In the genomic region with DNA sequence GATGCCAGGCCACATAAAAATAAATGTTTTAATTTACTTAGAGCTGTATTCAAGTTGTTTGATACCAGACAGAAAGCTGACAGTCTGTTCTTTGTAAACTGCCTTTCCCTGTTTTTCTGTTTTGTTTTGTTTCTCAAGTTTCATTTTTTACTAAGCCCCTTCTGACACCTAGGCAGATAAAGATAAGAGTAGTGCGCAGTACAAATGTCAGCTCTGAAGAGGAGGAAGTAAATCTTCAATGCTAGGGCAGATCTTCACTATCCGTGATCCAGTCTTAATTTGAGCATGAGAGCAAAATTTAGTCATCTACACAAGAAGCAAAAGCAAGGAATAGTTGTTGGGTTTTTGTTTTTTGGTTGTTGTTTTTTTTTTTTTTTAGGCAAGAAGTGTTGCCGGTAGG, we compare ENCODE assay signal across 10 cellular contexts. TPM values are rescaled to one million over a fixed set of nuclear protein-coding genes. Genes with fewer than 3 reads are reported as not detected.
DNase-seq lines count a peak whose midpoint lies in the region; ATAC-seq, FAIRE-seq and TF ChIP-seq lines count a peak whose summit lies in the region.
"Had no signal": no experiment of that assay in that cellular context is flagged by ENCODE, and none has a peak within 500 bp of the region (broad histone marks: within the 10 kb centered on the region; RNA-seq: fewer than 3 reads in every experiment).

No MANE protein-coding gene starts in this region.

- peak; percentile 56 for ATAC-seq in K562
- no peak for ATAC-seq in HG03045 (IDR thresholded peaks at IDR 0.05; ENCODE audit: unreplicated experiment)
- ATAC-seq in GM18861 (IDR thresholded peaks at IDR 0.05; ENCODE audit: unreplicated experiment): no peak

- POLR2A ChIA-PET in K562 (lab: Yijun Ruan, JAX): interaction anchor here (0.8 to 1.4 kb wide), 3 partner anchors 15 to 415 kb away, joined by 3 to 5 read pairs (median 4); no protein-coding TSS in a partner anchor

- CTCF ChIA-PET in K562 (lab: Yijun Ruan, JAX; ENCODE audit: low intra/inter-chr PET ratio): interaction anchor here (0.6 to 0.7 kb wide), 2 partner anchors 284 to 404 kb away, joined by 3 to 4 read pairs; no protein-coding TSS in a partner anchor

- peaks cover 9% of the 10 kb centered on the region for H3K27me3 Mint-ChIP-seq in H9 (ENCODE audit: low read depth)

- H3K27ac Mint-ChIP-seq in H9: peak overlapping the region in 1 of 3 experiments; percentile 91; a peak in 3 of 7 replicates

- H3K4me1 ChIP-seq in H9 (ENCODE audit: insufficient read depth, low read length) (peaks cover 12% of the 10 kb centered on the region), K562 (replicated peaks in 1 of 2; ENCODE audit: control insufficient read depth in 2 of 2, insufficient read depth in 2 of 2, low read length in 2 of 2) (peaks cover 12 to 42% of the 10 kb centered on the region in 2 experiments), osteoblast (ENCODE audit: insufficient read depth, low read length) (peaks cover 32% of the 10 kb centered on the region)

- BruUV-seq in K562 (replicated peaks; lab: Mats Ljungman, UMichigan): no TSS peak

- H2AK5ac ChIP-seq in H9 (ENCODE audit: insufficient read length, low read length): no peak overlapping the region

- intact Hi-C loops in K562 (cut with micrococcal nuclease): loop anchor here (5.0 to 10.0 kb wide), 3 partner anchors 110 to 583 kb away; no protein-coding TSS in a partner anchor

- H3K36me3 Mint-ChIP-seq in H9 (ENCODE audit: insufficient read depth in 1 of 3, low read depth in 3 of 3): no peaks in the 10 kb centered on the region

- H3K27ac ChIP-seq in H9 (ENCODE audit: insufficient read length, low read depth, low read length): no peak overlapping the region
- H3K27ac ChIP-seq in K562 (ENCODE audit: extremely low read depth, low read depth, low read length): peak overlapping the region; percentile 12; the same call in 2 of the 3 replicates
- peak overlapping the region; percentile 81 for H3K27ac ChIP-seq in osteoblast (ENCODE audit: low read depth, low read length)

- in situ Hi-C loops in K562 (cut with MboI): loop anchor here (5.0 to 10.0 kb wide), 3 partner anchors 250 to 573 kb away; no protein-coding TSS in a partner anchor

- TF ChIP-seq EP300 in K562 (IDR thresholded peaks at IDR 0.05; ENCODE audit: low read length): no peak

- no peaks in the 10 kb centered on the region for H3K9me3 ChIP-seq in H9 (ENCODE audit: control insufficient read depth, low read depth, low read length)
- H3K9me3 ChIP-seq in K562 (replicated peaks; ENCODE audit: control insufficient read depth, insufficient read depth, low read depth, low read length): no peaks in the 10 kb centered on the region
- no peaks in the 10 kb centered on the region for H3K9me3 ChIP-seq in osteoblast (ENCODE audit: low read depth, low read length)

- H4K8ac ChIP-seq in H9 (replicated peaks; ENCODE audit: insufficient read length, low read depth, low read length): no peak overlapping the region

- H3K4me3 ChIP-seq in K562: no peak overlapping the region
- H3K4me3 ChIP-seq in osteoblast (ENCODE audit: insufficient read depth, low read length): no peak overlapping the region

- H3K79me2 ChIP-seq in H9 (ENCODE audit: insufficient read depth, low read length) (no peaks in the 10 kb centered on the region), K562 (ENCODE audit: control insufficient read depth, insufficient read depth, low read length) (no peaks in the 10 kb centered on the region), osteoblast (ENCODE audit: insufficient read depth, low read length) (no peaks in the 10 kb centered on the region)

- peak overlapping the region in 1 of 2 experiments; percentile 25; a peak in 2 of 5 replicates for H3K4me3 Mint-ChIP-seq in H9

- TF ChIP-seq POLR2A in K562 (conservative IDR thresholded peaks at IDR 0.05): no peak

- no peak overlapping the region for H3K56ac ChIP-seq in H9 (ENCODE audit: insufficient read length, low read depth, low read length)

- no peak overlapping the region for H2BK120ac ChIP-seq in H9 (ENCODE audit: low read depth, low read length, poor library complexity, severe bottlenecking)

- no peaks in the 10 kb centered on the region for H4K20me1 ChIP-seq in H9 (ENCODE audit: control insufficient read depth, insufficient read depth, insufficient read length)
- no peaks in the 10 kb centered on the region for H4K20me1 ChIP-seq in K562 (replicated peaks; ENCODE audit: control insufficient read depth, insufficient read depth, low read length)
- no peaks in the 10 kb centered on the region for H4K20me1 ChIP-seq in osteoblast (ENCODE audit: insufficient read depth, low read length)

- H2BK20ac ChIP-seq in H9 (ENCODE audit: low read depth, low read length, poor library complexity, severe bottlenecking): no peak overlapping the region

- H3K9me1 ChIP-seq in K562 (ENCODE audit: control insufficient read depth, insufficient read depth, low read length): no peaks in the 10 kb centered on the region

- no peak overlapping the region for H3K14ac ChIP-seq in H9 (ENCODE audit: insufficient read depth, low read length)

- DNase-seq in H9: no peak
- peak; percentile 59 for DNase-seq in NCI-H69 (lab: John Stamatoyannopoulos, UW)
- peak in 2 of 4 experiments; percentile 49 to 55 for DNase-seq in K562 (ENCODE audit: extremely low read depth in 1 of 4, low spot score in 3 of 4)
- no peak for DNase-seq in osteoblast (ENCODE audit: insufficient read length, low spot score, missing footprints)
- no peak for DNase-seq in activated CD4-positive, CD25-positive, alpha-beta regulatory T cell (lab: John Stamatoyannopoulos, UW)
- DNase-seq: aorta; stimulated activated naive CD4-positive, alpha-beta T cell treated with Interleukin-2 at 50 U/mL for 16 hours had no signal

- TF ChIP-seq CTCF in H9 (conservative IDR thresholded peaks at IDR 0.05): no peak
- no peak for TF ChIP-seq CTCF in K562 (IDR thresholded peaks at IDR 0.05 in 2 of 3, conservative IDR thresholded peaks at IDR 0.05 in 1 of 3; ENCODE audit: insufficient read depth in 2 of 3, low read depth in 1 of 3, low read length in 3 of 3)
- TF ChIP-seq CTCF in osteoblast (IDR thresholded peaks at IDR 0.05; ENCODE audit: extremely low read depth, low read depth, low read length): no peak

- FAIRE-seq in K562 (lab: Jason Lieb, UNC): peak; percentile 83
- FAIRE-seq: TTC549 had no signal

- no peak overlapping the region for H3K4ac ChIP-seq in H9 (ENCODE audit: low read depth, low read length)

- no CpG with 5 or more reads among the region's 3 CpGs for WGBS in H9 (ENCODE audit: extremely low coverage, insufficient read length, low lambda C conversion rate)
- WGBS in K562 (ENCODE audit: insufficient coverage, low coverage, missing lambda C conversion rate): 2% methylated on average over 3 of the region's 3 CpGs

- no peaks in the 10 kb centered on the region for H3K9me3 Mint-ChIP-seq in H9

- H3K9ac ChIP-seq in H9 (ENCODE audit: extremely low read depth, insufficient read length, low read length): no peak overlapping the region
- H3K9ac ChIP-seq in K562 (ENCODE audit: insufficient read depth in 1 of 2, low read depth in 2 of 2, low read length in 2 of 2): no peak overlapping the region

- no peak overlapping the region for H4K91ac ChIP-seq in H9 (ENCODE audit: insufficient read length, low read depth, low read length)

- H3K27me3 ChIP-seq in H9 (ENCODE audit: insufficient read depth, low read length): no peaks in the 10 kb centered on the region; the same call in 1 of the 2 replicates
- peaks cover 6 to 11% of the 10 kb centered on the region in 2 experiments; a peak in 3 of 5 replicates for H3K27me3 ChIP-seq in K562 (ENCODE audit: control insufficient read depth in 2 of 2, insufficient read depth in 2 of 2, low read length in 2 of 2)
- no peaks in the 10 kb centered on the region for H3K27me3 ChIP-seq in osteoblast (ENCODE audit: insufficient read depth, low read length)

- H3K4me2 ChIP-seq in H9 (ENCODE audit: insufficient read depth, insufficient read length, low read length) (peak overlapping the region; percentile 29), K562 (ENCODE audit: insufficient read depth, low read length) (peak overlapping the region; percentile 56; the same call in 1 of the 2 replicates), osteoblast (ENCODE audit: insufficient read depth, low read length) (peak overlapping the region; percentile 85)

- no peak overlapping the region for H2BK12ac ChIP-seq in H9 (ENCODE audit: insufficient read length, low read depth, low read length)

- no peak overlapping the region for H2AFZ ChIP-seq in H9 (ENCODE audit: low read length)
- H2AFZ ChIP-seq in K562 (ENCODE audit: low read depth, low read length): peak overlapping the region; percentile 71
- H2AFZ ChIP-seq in osteoblast (ENCODE audit: low read length): peak overlapping the region; percentile 69

- H2BK15ac ChIP-seq in H9 (ENCODE audit: low read depth, low read length): no peak overlapping the region

- no peak overlapping the region for H3K23ac ChIP-seq in H9 (ENCODE audit: insufficient read length, low read depth, low read length)

- H3K4me1 Mint-ChIP-seq in H9: peaks cover 55 to 71% of the 10 kb centered on the region in 2 experiments

- H3K79me1 ChIP-seq in H9 (ENCODE audit: insufficient read depth, low read depth, low read length, poor library complexity, severe bottlenecking): no peaks in the 10 kb centered on the region

- H2BK5ac ChIP-seq in H9 (ENCODE audit: insufficient read length, low read length): no peak overlapping the region

- no peak for TF ChIP-seq RAD21 in K562 (CRISPR knock-in tag; conservative IDR thresholded peaks at IDR 0.05 in 1 of 2, IDR thresholded peaks at IDR 0.05 in 1 of 2)

- no peaks in the 10 kb centered on the region for H3K23me2 ChIP-seq in H9 (ENCODE audit: insufficient read length, low read depth, low read length, poor library complexity, severe bottlenecking)

- no peak overlapping the region for H3K18ac ChIP-seq in H9 (ENCODE audit: insufficient read length, low read depth, low read length)

- H3T11ph ChIP-seq in H9 (ENCODE audit: low read length): no peak overlapping the region

- no peak overlapping the region for H4K5ac ChIP-seq in H9 (ENCODE audit: insufficient read length, low read depth, low read length)

- H3K36me3 ChIP-seq in K562 (ENCODE audit: control insufficient read depth, insufficient read depth, low read length): no peaks in the 10 kb centered on the region
- no peaks in the 10 kb centered on the region for H3K36me3 ChIP-seq in osteoblast (ENCODE audit: insufficient read depth, low read length)

RNA-seq across cellular contexts. Expression of a gene that starts 27.3 kb away (rescaled TPM):
- total RNA-seq in H9 (2021): 3.4 and 5.5 TPM in 2 replicates
- total RNA-seq in K562 (2011; cell fraction: chromatin; rRNA removed; ENCODE audit: low replicate concordance): 10.7 and 25.4 TPM in 2 replicates
- 8.7 and 10.9 TPM in 2 replicates for total RNA-seq in K562 (2011; cell fraction: nucleolus; rRNA removed)
- total RNA-seq in K562 (2011; cell fraction: nucleoplasm; rRNA removed): 20.8 and 31.9 TPM in 2 replicates
- 8.8 and 10.0 TPM in 2 replicates for total RNA-seq in K562 (2014; rRNA removed)
- total RNA-seq in K562 (2014; rRNA removed; fragmentation: Illumina TruSeq; extraction: Trizol): 6.4 and 7.8 TPM in 2 replicates
- 1.4 and 1.6 TPM in 2 replicates for total RNA-seq in K562 (2015; rRNA removed; fragmentation: Illumina TruSeq; extraction: Trizol)
- 5.0 and 7.7 TPM in 2 replicates for total RNA-seq in K562 (2021)
- polyA plus RNA-seq in K562 (2011; rRNA removed): 9.2 and 14.8 TPM in 2 replicates
- polyA plus RNA-seq in K562 (2011; cell fraction: cytosol; rRNA removed): 5.6 and 7.0 TPM in 2 replicates
- 23.8 and 26.1 TPM in 2 replicates for polyA plus RNA-seq in K562 (2011; cell fraction: nucleus; rRNA removed)
- polyA plus RNA-seq in K562 (2012): 3.4 and 5.4 TPM in 2 replicates
- polyA plus RNA-seq in K562 (2014; fragmentation: Illumina TruSeq; extraction: Trizol): 5.3 TPM in 2 replicates
- polyA plus RNA-seq in K562 (2014; fragmentation: Nextera tagmentation; extraction: Ambion mirVana): 1 to 10 TPM in 1 of 2 experiments, under 1 TPM in 1; 0.94 to 1.0 TPM
- 6.5 and 8.0 TPM in 2 replicates for polyA plus RNA-seq in K562 (2014; rRNA removed)
- 9.0 and 14.6 TPM in 2 replicates for polyA minus RNA-seq in K562 (2011; rRNA and poly(A)+ RNA removed)
- polyA minus RNA-seq in K562 (2011; cell fraction: cytosol; rRNA and poly(A)+ RNA removed): 1.7 and 6.6 TPM in 2 replicates
- polyA minus RNA-seq in K562 (2011; cell fraction: nucleus; rRNA and poly(A)+ RNA removed): 7.0 and 9.3 TPM in 2 replicates
- total RNA-seq in osteoblast: 31.1 and 32.1 TPM in 2 replicates

Comparison
In these comparisons a context has a peak if more than half of its experiments do, and no peak if none do; other contexts are left out.
1. H3K4me2 ChIP-seq: peak in every context shown above with its lines; median percentile 85 in osteoblast; 56 in K562; 29 in H9.